In genomic region chr2:101305492-101306123, GRCh38 we compare ENCODE assay signal across 8 cellular contexts. TPM values are rescaled to one million over a fixed set of nuclear protein-coding genes. Genes with fewer than 3 reads are reported as not detected.
DNase-seq lines count a peak whose midpoint lies in the region; ATAC-seq and TF ChIP-seq lines count a peak whose summit lies in the region.

No MANE protein-coding gene starts in this region.

- DNase-seq in CD4-positive, alpha-beta memory T cell, result no peak
- peak; percentile 61 for DNase-seq in PC-3
- DNase-seq in effector memory CD4-positive, alpha-beta T cell, result no peak
- DNase-seq in NCI-H2081 (lab: John Stamatoyannopoulos, UW), result no peak
- DNase-seq in lower leg skin (ENCODE audit: low spot score in 2 of 2), result no peak
- no peak for DNase-seq in cerebellar cortex (ENCODE audit: low spot score)
- no peak for DNase-seq in activated CD8-positive, alpha-beta memory T cell treated with anti-CD3 and anti-CD28 coated beads, Interleukin-2, amount 50 U/mL, for 4 hours

- peak overlapping the region; percentile 68 to 92 for H3K4me3 ChIP-seq in CD4-positive, alpha-beta memory T cell (ENCODE audit: low read length in 2 of 2)
- H3K4me3 ChIP-seq in PC-3 (ENCODE audit: low read length) (peak overlapping the region; percentile 83), neural cell (ENCODE audit: low read length) (peak overlapping the region; percentile 93), lower leg skin (ENCODE audit: low read depth, poor library complexity, severe bottlenecking) (no peak overlapping the region)
- peak overlapping the region; percentile 92 for H3K4me3 ChIP-seq in effector memory CD4-positive, alpha-beta T cell (ENCODE audit: insufficient read depth, low read depth, low read length, poor library complexity, severe bottlenecking)

- H3K27me3 ChIP-seq in CD4-positive, alpha-beta memory T cell (ENCODE audit: insufficient read depth, low read length), result no peaks in the 10 kb centered on the region
- H3K27me3 ChIP-seq in PC-3 (ENCODE audit: low read length), result no peaks in the 10 kb centered on the region
- no peaks in the 10 kb centered on the region for H3K27me3 ChIP-seq in effector memory CD4-positive, alpha-beta T cell (replicated peaks; ENCODE audit: control insufficient read depth, insufficient read depth, low read length, poor library complexity, severe bottlenecking)
- H3K27me3 ChIP-seq in neural cell (ENCODE audit: insufficient read depth, low read depth, low read length), result no peaks in the 10 kb centered on the region

- H3K4me1 ChIP-seq in CD4-positive, alpha-beta memory T cell (ENCODE audit: insufficient read depth, low read length), result peaks cover 77% of the 10 kb centered on the region
- H3K4me1 ChIP-seq in PC-3 (ENCODE audit: insufficient read depth, low read length), result peaks cover 47% of the 10 kb centered on the region
- H3K4me1 ChIP-seq in effector memory CD4-positive, alpha-beta T cell (ENCODE audit: control insufficient read depth, insufficient read depth, low read length, poor library complexity, severe bottlenecking), result peaks cover 49% of the 10 kb centered on the region

- H2AFZ ChIP-seq in PC-3 (ENCODE audit: low read length) (no peak overlapping the region), neural cell (ENCODE audit: low read depth, low read length) (no peak overlapping the region)

- H3F3A ChIP-seq in PC-3 (ENCODE audit: low read length, unreplicated experiment) (no peaks in the 10 kb centered on the region), neural cell (ENCODE audit: insufficient read depth, low read length, poor library complexity, severe bottlenecking) (no peaks in the 10 kb centered on the region)

- H4K20me1 ChIP-seq in PC-3 (ENCODE audit: low read length) (peaks cover 57% of the 10 kb centered on the region), neural cell (ENCODE audit: insufficient read depth) (no peaks in the 10 kb centered on the region)

- H3K79me2 ChIP-seq in PC-3 (ENCODE audit: low read length) (peaks cover 79% of the 10 kb centered on the region), neural cell (replicated peaks; ENCODE audit: insufficient read depth, low read length) (peaks cover 32% of the 10 kb centered on the region)

- H3K9ac ChIP-seq in PC-3 (ENCODE audit: low read length) (no peak overlapping the region), neural cell (ENCODE audit: low read length) (no peak overlapping the region)

- H3K36me3 Mint-ChIP-seq in CD4-positive, alpha-beta memory T cell, result peaks cover 20 to 56% of the 10 kb centered on the region in 2 donors

- 60 to 68% methylated on average over 7 of the region's 7 CpGs for WGBS in lower leg skin, 2 donors

- TF ChIP-seq CTCF in PC-3 (conservative IDR thresholded peaks at IDR 0.05; ENCODE audit: low read depth, low read length) (no peak), neural cell (IDR thresholded peaks at IDR 0.05; ENCODE audit: poor library complexity, severe bottlenecking) (no peak), lower leg skin (IDR thresholded peaks at IDR 0.05) (no peak)

- H3K4me3 Mint-ChIP-seq in CD4-positive, alpha-beta memory T cell, result peak overlapping the region; percentile 93 to 100 (median 100)

- BruUV-seq in PC-3 (replicated peaks; lab: Mats Ljungman, UMichigan), result no TSS peak

- no peak for TF ChIP-seq RAD21 in neural cell (conservative IDR thresholded peaks at IDR 0.05)

- peaks cover 2% of the 10 kb centered on the region for H3K36me3 ChIP-seq in CD4-positive, alpha-beta memory T cell (ENCODE audit: insufficient read depth, low read length)
- H3K36me3 ChIP-seq in PC-3 (ENCODE audit: low read depth, low read length) (peaks cover 6% of the 10 kb centered on the region; the same call in 1 of the 2 replicates), neural cell (ENCODE audit: insufficient read depth, low read length) (no peaks in the 10 kb centered on the region)
- peaks cover 9% of the 10 kb centered on the region for H3K36me3 ChIP-seq in effector memory CD4-positive, alpha-beta T cell (ENCODE audit: control insufficient read depth, insufficient read depth, low read length)

- no peaks in the 10 kb centered on the region for H3K9me3 ChIP-seq in CD4-positive, alpha-beta memory T cell (ENCODE audit: control insufficient read depth in 1 of 2, low read length in 2 of 2)
- H3K9me3 ChIP-seq in PC-3 (ENCODE audit: low read length), result no peaks in the 10 kb centered on the region
- no peaks in the 10 kb centered on the region for H3K9me3 ChIP-seq in effector memory CD4-positive, alpha-beta T cell (ENCODE audit: control insufficient read depth, low read length)
- H3K9me3 ChIP-seq in neural cell (ENCODE audit: low read length), result no peaks in the 10 kb centered on the region

- no peak for TF ChIP-seq POLR2A in lower leg skin (IDR thresholded peaks at IDR 0.05)

- H3K27me3 Mint-ChIP-seq in CD4-positive, alpha-beta memory T cell, result no peaks in the 10 kb centered on the region

- POLR2A ChIA-PET in CD4-positive, alpha-beta memory T cell (lab: Charles Lee; ENCODE audit: partially characterized antibody), result interaction anchor here (1.0 to 8.2 kb wide), 6 partner anchors 10 to 664 kb away, joined by 3 to 247 read pairs (median 4); no protein-coding TSS in a partner anchor
- POLR2A ChIA-PET in PC-3 (lab: Charles Lee; ENCODE audit: unreplicated experiment), result no interaction called here

- ATAC-seq in PC-3, result peak; percentile 54

- H3K9me2 ChIP-seq in PC-3 (replicated peaks; ENCODE audit: low read length) (no peaks in the 10 kb centered on the region), neural cell (ENCODE audit: insufficient read depth, low read length) (no peaks in the 10 kb centered on the region)

- peak overlapping the region; percentile 86 for H3K27ac ChIP-seq in CD4-positive, alpha-beta memory T cell (ENCODE audit: low read depth, low read length)
- H3K27ac ChIP-seq in PC-3 (ENCODE audit: low read length) (peak overlapping the region; percentile 53; the same call in 1 of the 2 replicates), neural cell (ENCODE audit: low read length) (no peak overlapping the region)
- H3K27ac ChIP-seq in effector memory CD4-positive, alpha-beta T cell (ENCODE audit: insufficient read depth, low read length, poor library complexity, severe bottlenecking), result peak overlapping the region; percentile 91

- CTCF ChIA-PET in CD4-positive, alpha-beta memory T cell (lab: Charles Lee; ENCODE audit: partially characterized antibody), result interaction anchor here (1.2 to 1.5 kb wide), 2 partner anchors 34 to 36 kb away, joined by 3 to 4 read pairs; no protein-coding TSS in a partner anchor
- CTCF ChIA-PET in PC-3 (lab: Charles Lee), result interaction anchor here (1.0 kb wide), 1 partner anchor 37 kb away, joined by 3 read pairs; no protein-coding TSS in a partner anchor

- peak overlapping the region; percentile 96 to 100 (median 99) for H3K27ac Mint-ChIP-seq in CD4-positive, alpha-beta memory T cell

- TF ChIP-seq EP300 in neural cell (conservative IDR thresholded peaks at IDR 0.05; ENCODE audit: poor library complexity, severe bottlenecking), result no peak

- intact Hi-C loops in CD4-positive, alpha-beta memory T cell (cut with micrococcal nuclease), result loop anchor here (2.0 to 5.0 kb wide), 3 partner anchors 13 to 393 kb away; no protein-coding TSS in a partner anchor
- intact Hi-C loops in PC-3 (cut with micrococcal nuclease), result loop anchor here (2.0 kb wide), 1 partner anchor 27 kb away; no protein-coding TSS in a partner anchor
- intact Hi-C loops in lower leg skin (cut with DNase I; ENCODE audit: low total_unique reads), result no loop called here

- peaks cover 51 to 94% (median 68%) of the 10 kb centered on the region in 4 donors for H3K4me1 Mint-ChIP-seq in CD4-positive, alpha-beta memory T cell

- peak overlapping the region; percentile 92 for H3K4me2 ChIP-seq in PC-3 (ENCODE audit: low read length)
- no peak overlapping the region for H3K4me2 ChIP-seq in neural cell (ENCODE audit: low read length)

- no peaks in the 10 kb centered on the region for H3K9me3 Mint-ChIP-seq in CD4-positive, alpha-beta memory T cell

TF ChIP-seq in neural cell, 6 proteins besides CTCF, POLR2A, EP300 and RAD21 (continues in another document):
- TF ChIP-seq TAF1 (IDR thresholded peaks at IDR 0.05; ENCODE audit: low read depth) (no peak), REST (IDR thresholded peaks at IDR 0.05; ENCODE audit: borderline replicate concordance) (no peak), SMC3 (conservative IDR thresholded peaks at IDR 0.05; ENCODE audit: poor library complexity) (no peak), MXI1 (conservative IDR thresholded peaks at IDR 0.05; ENCODE audit: poor library complexity, severe bottlenecking) (no peak)

RNA-seq across cellular contexts. Expression of gene RNF149, which starts 2.9 kb away (rescaled TPM):
- 100 to 1,000 TPM; 138 to 154 TPM for total RNA-seq in CD4-positive, alpha-beta memory T cell
- 10 to 100 TPM; 67.6 to 94.6 TPM for polyA plus RNA-seq in CD4-positive, alpha-beta memory T cell
- total RNA-seq in PC-3 (2014; rRNA removed) (47.3 and 68.0 TPM in 2 replicates), lower leg skin (100 to 1,000 TPM in 1 of 4 donors, 10 to 100 TPM in 3; 59.8 to 120 (median 77.7) TPM)
- 30.6 and 39.7 TPM in 2 replicates for polyA plus RNA-seq in neural cell
- polyA minus RNA-seq in neural cell, result 41.4 and 53.4 TPM in 2 replicates

RNA-seq across cellular contexts. Expression of gene CNOT11, which starts 52.9 kb away (rescaled TPM):
- 10 to 100 TPM; 53.8 to 56.9 TPM for total RNA-seq in CD4-positive, alpha-beta memory T cell
- polyA plus RNA-seq in CD4-positive, alpha-beta memory T cell, result 10 to 100 TPM; 62.2 to 75.5 TPM
- total RNA-seq in PC-3 (2014; rRNA removed) (44.9 and 48.5 TPM in 2 replicates), lower leg skin (10 to 100 TPM; 26.1 to 32.1 (median 28.7) TPM)
- 34.9 and 35.2 TPM in 2 replicates for polyA plus RNA-seq in neural cell
- 23.6 and 25.9 TPM in 2 replicates for polyA minus RNA-seq in neural cell
